ENCODE assay signal across 8 cellular contexts in the genomic region with DNA sequence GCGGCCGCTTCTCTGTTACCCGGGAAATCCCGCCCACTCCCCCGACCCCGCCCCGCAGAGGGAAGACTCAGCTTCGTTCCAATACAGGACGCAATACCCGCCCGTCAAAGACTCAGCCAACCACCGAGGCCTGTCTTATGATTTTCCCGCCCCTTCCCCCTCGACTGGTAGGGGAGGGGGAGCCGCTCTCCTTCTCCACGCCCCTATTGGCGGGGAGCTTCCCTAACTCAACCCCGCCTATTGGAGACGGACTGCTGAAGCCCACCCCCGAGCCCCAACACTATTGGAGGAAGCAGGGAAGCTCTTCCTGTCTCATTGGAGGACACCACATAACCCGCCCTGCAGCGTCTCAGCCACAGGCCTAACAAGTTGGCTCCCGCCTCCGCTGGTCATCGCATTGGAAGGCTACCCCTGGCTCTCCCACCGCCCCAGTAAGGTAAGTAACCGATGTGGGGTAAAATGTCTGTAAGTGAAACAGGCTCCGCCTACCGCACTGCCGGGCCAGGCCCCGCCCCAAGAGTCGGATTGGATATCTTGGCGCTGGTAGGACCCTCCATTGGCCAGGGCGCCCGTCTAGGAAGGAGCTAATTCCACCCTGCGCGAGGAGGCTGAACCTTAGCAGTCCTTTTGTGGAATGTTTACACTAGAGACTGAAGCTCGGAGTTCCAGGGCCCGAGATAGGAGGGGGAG. TPM values are rescaled to one million over a fixed set of nuclear protein-coding genes. Genes with fewer than 3 reads are reported as not detected.
A peak's percentile ranks its signal among the peaks of the same experiment; 100 is the strongest.
DNase-seq lines count a peak whose midpoint lies in the region; ATAC-seq and TF ChIP-seq lines count a peak whose summit lies in the region.

A gene (minus strand): TSS at position 17 of the 690 bp plus-strand sequence. CDS start 21,315 bp downstream, outside the sequence.

- H3K27me3 ChIP-seq in BE2C = no peaks in the 10 kb centered on the region

- H3K36me3 ChIP-seq in BE2C = no peaks in the 10 kb centered on the region

- no peak for TF ChIP-seq CTCF in BE2C (IDR thresholded peaks at IDR 0.05; ENCODE audit: low read depth, low read length)

- peak within 1 kb of the TSS; percentile 75 for H3K4me3 ChIP-seq in BE2C (ENCODE audit: low read depth, low read length)

- no peaks in the 10 kb centered on the region for H3K9me3 ChIP-seq in BE2C

- DNase-seq in BE2C (peak; percentile 100), NCI-H748 treated with DMSO at 0.1 percent for 48 hours (lab: John Stamatoyannopoulos, UW) (peak; percentile 99), dedifferentiated amniotic fluid mesenchymal stem cell (ENCODE audit: extremely low spot score) (peak; percentile 100), left lobe of liver (ENCODE audit: low spot score) (peak; percentile 99)
- DNase-seq in activated CD4-positive, alpha-beta T cell treated with anti-CD3 and anti-CD28 coated beads, Interleukin-2, amount 50 U/mL, for 24 hours (ENCODE audit: low read depth in 1 of 2, low spot score in 1 of 2) = peak; percentile 97 to 100
- DNase-seq in stimulated activated CD4-positive, alpha-beta T cell treated with anti-CD3 and anti-CD28 coated beads, Interleukin-2, amount 100 ng/mL, for 4 hours (ENCODE audit: low read depth) = peak; percentile 100

- ATAC-seq in GM19372 (IDR thresholded peaks at IDR 0.05; ENCODE audit: low read depth, unreplicated experiment) (peak; percentile 38), HG03558 (IDR thresholded peaks at IDR 0.05; ENCODE audit: extremely low read depth, unreplicated experiment) (peak; percentile 30), left lobe of liver (peak; percentile 55)

- H3K4me1 ChIP-seq in BE2C = no peaks in the 10 kb centered on the region

RNA-seq across cellular contexts. Expression of the gene that starts here (rescaled TPM):
- polyA plus RNA-seq in BE2C (2012; ENCODE audit: insufficient read depth, insufficient read length, low read depth) = 34.3 TPM
- 23.3 TPM for total RNA-seq in left lobe of liver

Comparison
In these comparisons a context has a peak if more than half of its experiments do, and no peak if none do; other contexts are left out.
1. Peak in every context shown above with its lines: DNase-seq, ATAC-seq and H3K4me3 ChIP-seq.